Comparison of ENCODE assay signal across 32 cellular contexts in the genomic region with DNA sequence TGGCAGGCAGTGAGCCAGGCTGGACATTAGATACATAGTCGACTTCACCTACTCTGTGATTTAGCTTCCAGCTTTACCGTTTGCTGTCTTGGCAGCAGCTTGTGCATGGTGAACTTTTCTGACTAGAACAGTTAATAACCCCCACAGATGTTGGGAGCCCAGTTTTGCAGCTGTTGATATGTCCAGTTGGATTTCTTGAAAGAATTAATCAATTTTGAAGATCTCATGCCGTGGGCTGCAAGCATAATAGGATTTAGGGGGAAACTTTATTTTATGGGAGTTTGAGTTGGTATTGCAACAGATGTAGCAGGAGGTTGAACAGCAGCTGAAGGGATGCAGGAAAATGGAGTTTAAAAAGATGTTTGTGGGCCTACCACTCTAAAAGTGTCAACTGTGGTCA.
"Had no signal": no experiment of that assay in that cellular context is flagged by ENCODE, and none has a peak within 500 bp of the region (broad histone marks: within the 10 kb centered on the region; RNA-seq: fewer than 3 reads in every experiment).

No MANE protein-coding gene starts in this region.

- H3K36me3 ChIP-seq: adrenal gland, cardiac muscle cell, colonic mucosa had no signal

- H3K4me1 ChIP-seq: colonic mucosa had no signal

- H3K27me3 ChIP-seq: adrenal gland, body of pancreas, cardiac muscle cell, colonic mucosa had no signal

- ATAC-seq: activated CD4-positive, alpha-beta T cell treated with anti-CD3 and anti-CD28 coated beads for 36 hours; activated CD8-positive, alpha-beta memory T cell treated with anti-CD3 and anti-CD28 coated beads, Interleukin-2, amount 10 ng/mL, durations not matched to agents 7 days and 5 days; activated CD8-positive, alpha-beta T cell treated with anti-CD3 and anti-CD28 coated beads, Interleukin-2, amount 10 ng/mL, durations not matched to agents 7 days and 5 days; activated naive CD8-positive, alpha-beta T cell treated with anti-CD3 and anti-CD28 coated beads, Interleukin-2, amount 50 U/mL, for 24 hours; body of pancreas; esophagus mucosa; T-helper 17 cell had no signal

- H3K4me3 ChIP-seq: adrenal gland, body of pancreas, cardiac muscle cell, colonic mucosa had no signal

- H3K9me3 ChIP-seq: adrenal gland, body of pancreas, colonic mucosa had no signal

- FAIRE-seq: endometrium, endothelial cell of umbilical vein, frontal cortex had no signal

- H3K27ac ChIP-seq: adrenal gland, body of pancreas, cardiac muscle cell, colonic mucosa had no signal

- DNase-seq: activated CD4-positive, alpha-beta memory T cell treated with anti-CD3 and anti-CD28 coated beads for 36 hours; activated CD4-positive, alpha-beta T cell treated with anti-CD3 and anti-CD28 coated beads for 36 hours; activated CD4-positive, alpha-beta T cell treated with anti-CD3 and anti-CD28 coated beads, Interleukin-2, amount 10 ng/mL, durations not matched to agents 24 days and 14 days; activated CD4-positive, CD25-positive, alpha-beta regulatory T cell; activated CD4-positive, CD25-positive, alpha-beta regulatory T cell treated with anti-CD3 and anti-CD28 coated beads, Interleukin-2, amount 50 U/mL, for 72 hours; activated CD8-positive, alpha-beta memory T cell treated with anti-CD3 and anti-CD28 coated beads, Interleukin-2, amount 10 ng/mL, durations not matched to agents 7 days and 5 days; activated CD8-positive, alpha-beta memory T cell treated with anti-CD3 and anti-CD28 coated beads, Interleukin-2, amount 50 U/mL, for 4 hours; activated CD8-positive, alpha-beta T cell treated with anti-CD3 and anti-CD28 coated beads, Interleukin-2, amount 10 ng/mL, durations not matched to agents 7 days and 5 days; activated effector memory CD4-positive, alpha-beta T cell treated with anti-CD3 and anti-CD28 coated beads, Interleukin-2, amount 50 U/mL, for 16 hours; activated naive CD4-positive, alpha-beta T cell treated with anti-CD3 and anti-CD28 coated beads for 36 hours; activated naive CD8-positive, alpha-beta T cell treated with anti-CD3 and anti-CD28 coated beads for 36 hours; activated naive CD8-positive, alpha-beta T cell treated with anti-CD3 and anti-CD28 coated beads, Interleukin-2, amount 50 U/mL, for 24 hours; activated T-cell treated with anti-CD3 and anti-CD28 coated beads, Interleukin-2, amount 50 U/mL, for 1 hour; activated T-cell treated with anti-CD3 and anti-CD28 coated beads, Interleukin-2, amount 50 U/mL, for 48 hours; adrenal gland; amygdala; aorta; body of pancreas; central memory CD4-positive, alpha-beta T cell; cerebellar nuclear complex; colonic mucosa; effector CD8-positive, alpha-beta T cell; foreskin fibroblast; head of caudate nucleus; T-helper 1 cell; T-helper 17 cell; T1000 had no signal
